In genomic region chr16:81513204-81514040, GRCh38 we compare ENCODE assay signal across 8 cellular contexts.
DNase-seq lines count a peak whose midpoint lies in the region; ATAC-seq and TF ChIP-seq lines count a peak whose summit lies in the region.

No MANE protein-coding gene starts in this region.

- intact Hi-C loops in CD4-positive, alpha-beta T cell (cut with DNase I, micrococcal nuclease): loop anchor here in 1 of 2 experiments (5.0 kb wide), 1 partner anchor 101 kb away; no protein-coding TSS in a partner anchor

- H3K27ac ChIP-seq in CD4-positive, alpha-beta T cell (ENCODE audit: low read depth, low read length): no peak overlapping the region

- POLR2A ChIA-PET in CD4-positive, alpha-beta T cell (lab: Charles Lee): interaction anchor here (0.8 kb wide), 1 partner anchor 44 kb away, joined by 4 read pairs; no protein-coding TSS in a partner anchor

- H3K27ac Mint-ChIP-seq in CD4-positive, alpha-beta T cell: peak overlapping the region; percentile 46
- H3K27ac Mint-ChIP-seq in chondrocyte (ENCODE audit: unreplicated experiment): peak overlapping the region; percentile 83

- CTCF ChIA-PET in CD4-positive, alpha-beta T cell (lab: Charles Lee): no interaction called here

- no peak for ATAC-seq in CD4-positive, alpha-beta T cell (ENCODE audit: poor library complexity)
- ATAC-seq in HG02763 (IDR thresholded peaks at IDR 0.05; ENCODE audit: unreplicated experiment): peak; percentile 13
- ATAC-seq in HG02642 (IDR thresholded peaks at IDR 0.05; ENCODE audit: poor library complexity, unreplicated experiment): no peak

- DNase-seq in CD4-positive, alpha-beta T cell: no peak
- DNase-seq in chondrocyte (ENCODE audit: low spot score) (peak; percentile 87), midbrain (lab: John Stamatoyannopoulos, UW) (peak; percentile 64), T1000 (lab: John Stamatoyannopoulos, UW) (no peak), NCI-H2107 treated with DMSO at 0.1 percent for 48 hours (lab: John Stamatoyannopoulos, UW; ENCODE audit: unreplicated experiment) (no peak)
- DNase-seq in activated effector memory CD4-positive, alpha-beta T cell treated with anti-CD3 and anti-CD28 coated beads, Interleukin-2, amount 50 U/mL, for 16 hours: no peak

- H3K4me1 Mint-ChIP-seq in CD4-positive, alpha-beta T cell (ENCODE audit: low read depth): no peaks in the 10 kb centered on the region
- H3K4me1 Mint-ChIP-seq in chondrocyte (ENCODE audit: low read depth): peaks cover 47% of the 10 kb centered on the region

- H3K4me3 Mint-ChIP-seq in CD4-positive, alpha-beta T cell: no peak overlapping the region
- H3K4me3 Mint-ChIP-seq in chondrocyte (ENCODE audit: unreplicated experiment): no peak overlapping the region

- TF ChIP-seq CTCF in CD4-positive, alpha-beta T cell (IDR thresholded peaks at IDR 0.05): no peak
- no peak for TF ChIP-seq CTCF in chondrocyte (IDR thresholded peaks at IDR 0.05)

- H3K27me3 Mint-ChIP-seq in CD4-positive, alpha-beta T cell: no peaks in the 10 kb centered on the region
- H3K27me3 Mint-ChIP-seq in chondrocyte (ENCODE audit: low read depth): no peaks in the 10 kb centered on the region

- H3K9me3 Mint-ChIP-seq in CD4-positive, alpha-beta T cell: no peaks in the 10 kb centered on the region
- H3K9me3 Mint-ChIP-seq in chondrocyte (ENCODE audit: low read depth): peaks cover 5% of the 10 kb centered on the region

- no peaks in the 10 kb centered on the region for H3K9me3 ChIP-seq in CD4-positive, alpha-beta T cell (ENCODE audit: control insufficient read depth, low read length)

- peaks cover 8% of the 10 kb centered on the region for H3K36me3 Mint-ChIP-seq in CD4-positive, alpha-beta T cell (ENCODE audit: low read depth)
- peaks cover 2% of the 10 kb centered on the region for H3K36me3 Mint-ChIP-seq in chondrocyte (ENCODE audit: low read depth)

- H3K27me3 ChIP-seq in CD4-positive, alpha-beta T cell (ENCODE audit: control insufficient read depth, insufficient read depth, low read length): no peaks in the 10 kb centered on the region

Comparison
In these comparisons a context has a peak if more than half of its experiments do, and no peak if none do; other contexts are left out.
1. DNase-seq: peak in chondrocyte (single experiment) and midbrain (single experiment); none in CD4-positive, alpha-beta T cell (0 of 10), activated effector memory CD4-positive, alpha-beta T cell treated with anti-CD3 and anti-CD28 coated beads, Interleukin-2, amount 50 U/mL, for 16 hours (single experiment), T1000 (single experiment) and NCI-H2107 treated with DMSO at 0.1 percent for 48 hours (single experiment).